32 cellular contexts compared by ENCODE assay signal in genomic region chr4:100548209-100548579, GRCh38. TPM values are rescaled to one million over a fixed set of nuclear protein-coding genes. Genes with fewer than 3 reads are reported as not detected.
"Had no signal": no experiment of that assay in that cellular context is flagged by ENCODE, and none has a peak within 500 bp of the region (broad histone marks: within the 10 kb centered on the region; RNA-seq: fewer than 3 reads in every experiment).

No MANE protein-coding gene starts in this region.

- H3K4me1 ChIP-seq: Peyer's patch had no signal

- H3K36me3 ChIP-seq: cardiac muscle cell, Peyer's patch, WERI-Rb-1 had no signal

- H3K36me3 Mint-ChIP-seq: activated naive CD8-positive, alpha-beta T cell; brain had no signal

- H3K27ac ChIP-seq: cardiac muscle cell, Peyer's patch, RWPE1, WERI-Rb-1 had no signal

- DNase-seq: activated CD4-positive, alpha-beta memory T cell treated with anti-CD3 and anti-CD28 coated beads, Interleukin-2, amount 10 ng/mL, durations not matched to agents 7 days and 5 days; activated CD4-positive, alpha-beta T cell treated with anti-CD3 and anti-CD28 coated beads for 36 hours; activated CD4-positive, alpha-beta T cell treated with anti-CD3 and anti-CD28 coated beads, Interleukin-2, amount 50 U/mL, for 1 hour; activated gamma-delta T cell; activated naive CD4-positive, alpha-beta T cell treated with anti-CD3 and anti-CD28 coated beads for 36 hours; activated T-cell treated with anti-CD3 and anti-CD28 coated beads for 4 hours; activated T-cell treated with anti-CD3 and anti-CD28 coated beads, Interleukin-2, amount 50 U/mL, for 48 hours; amygdala; cerebellar nuclear complex; Karpas-422; NCI-H1105; NCI-H1436 treated with DMSO at 0.1 percent for 48 hours; NCI-H187; NCI-H2081; NCI-H510A treated with DMSO at 0.1 percent for 48 hours; NCI-H69; NK-92 treated with Interleukin-12 subunit alpha and Interleukin-12 subunit beta, amount 100 ng/mL, for 24 hours; Peyer's patch; Right ventricle myocardium superior; T-helper 9 cell; WERI-Rb-1 had no signal

- H3K4me3 Mint-ChIP-seq: activated CD4-positive, alpha-beta memory T cell treated with anti-CD3 and anti-CD28 coated beads, Interleukin-2, amount 10 ng/mL, durations not matched to agents 7 days and 5 days; activated CD4-positive, alpha-beta T cell treated with anti-CD3 and anti-CD28 coated beads for 36 hours; activated naive CD4-positive, alpha-beta T cell treated with anti-CD3 and anti-CD28 coated beads for 36 hours; activated naive CD8-positive, alpha-beta T cell; activated T-helper 17 cell treated with anti-CD3 and anti-CD28 coated beads, Interleukin-2, amount 50 U/mL, for 72 hours; brain; T-helper 1 cell treated with Interleukin-12 subunit alpha and Interleukin-12 subunit beta and Interleukin-4 antibody, amounts not matched to agents 30 μg/mL and 1 μg/mL, for 36 hours had no signal

- H3K4me1 Mint-ChIP-seq: brain had no signal

- ATAC-seq: activated CD4-positive, alpha-beta T cell treated with anti-CD3 and anti-CD28 coated beads for 36 hours; activated T-helper 17 cell treated with anti-CD3 and anti-CD28 coated beads, Interleukin-2, amount 50 U/mL, for 72 hours; K562 had no signal

- H3K9me3 Mint-ChIP-seq: activated CD4-positive, alpha-beta memory T cell treated with anti-CD3 and anti-CD28 coated beads, Interleukin-2, amount 10 ng/mL, durations not matched to agents 7 days and 5 days; activated naive CD4-positive, alpha-beta T cell treated with anti-CD3 and anti-CD28 coated beads for 36 hours; activated T-helper 17 cell treated with anti-CD3 and anti-CD28 coated beads, Interleukin-2, amount 50 U/mL, for 72 hours; brain; T-helper 1 cell treated with Interleukin-12 subunit alpha and Interleukin-12 subunit beta and Interleukin-4 antibody, amounts not matched to agents 30 μg/mL and 1 μg/mL, for 36 hours had no signal

- H3K4me3 ChIP-seq: cardiac muscle cell, K562, Peyer's patch had no signal

- H3K9me3 ChIP-seq: Peyer's patch had no signal

- H3K27me3 ChIP-seq: cardiac muscle cell, Peyer's patch had no signal

- H3K27ac Mint-ChIP-seq: activated CD4-positive, alpha-beta memory T cell treated with anti-CD3 and anti-CD28 coated beads, Interleukin-2, amount 10 ng/mL, durations not matched to agents 7 days and 5 days; activated CD4-positive, alpha-beta T cell treated with anti-CD3 and anti-CD28 coated beads for 36 hours; activated naive CD4-positive, alpha-beta T cell treated with anti-CD3 and anti-CD28 coated beads for 36 hours; activated naive CD8-positive, alpha-beta T cell; activated T-helper 17 cell treated with anti-CD3 and anti-CD28 coated beads, Interleukin-2, amount 50 U/mL, for 72 hours; brain; T-helper 1 cell treated with Interleukin-12 subunit alpha and Interleukin-12 subunit beta and Interleukin-4 antibody, amounts not matched to agents 30 μg/mL and 1 μg/mL, for 36 hours had no signal

- FAIRE-seq: astrocyte, K562, TTC549 had no signal

- H3K27me3 Mint-ChIP-seq: activated CD4-positive, alpha-beta memory T cell treated with anti-CD3 and anti-CD28 coated beads, Interleukin-2, amount 10 ng/mL, durations not matched to agents 7 days and 5 days; activated CD4-positive, alpha-beta T cell treated with anti-CD3 and anti-CD28 coated beads for 36 hours; activated naive CD8-positive, alpha-beta T cell; activated T-helper 17 cell treated with anti-CD3 and anti-CD28 coated beads, Interleukin-2, amount 50 U/mL, for 72 hours; brain had no signal

RNA-seq across cellular contexts. Expression of gene EMCN, which starts 30.4 kb away (rescaled TPM):
- total RNA-seq: activated CD4-positive, alpha-beta memory T cell treated with anti-CD3 and anti-CD28 coated beads, Interleukin-2, amount 10 ng/mL, durations not matched to agents 7 days and 5 days; activated CD4-positive, alpha-beta T cell treated with anti-CD3 and anti-CD28 coated beads for 36 hours; activated CD8-positive, alpha-beta memory T cell treated with anti-CD3 and anti-CD28 coated beads for 36 hours; activated naive CD4-positive, alpha-beta T cell treated with anti-CD3 and anti-CD28 coated beads for 36 hours; activated T-helper 17 cell treated with anti-CD3 and anti-CD28 coated beads, Interleukin-2, amount 50 U/mL, for 72 hours; astrocyte; K562; SK-MEL-5 had no signal
- polyA plus RNA-seq: K562 had no signal
